In genomic region chr20:17391108-17391771, GRCh38 we compare ENCODE assay signal across 23 cellular contexts.
"Had no signal": no experiment of that assay in that cellular context is flagged by ENCODE, and none has a peak within 500 bp of the region (broad histone marks: within the 10 kb centered on the region; RNA-seq: fewer than 3 reads in every experiment).

No MANE protein-coding gene starts in this region.

- DNase-seq: activated CD4-positive, alpha-beta T cell treated with anti-CD3 and anti-CD28 coated beads for 1 hour; activated CD8-positive, alpha-beta memory T cell treated with anti-CD3 and anti-CD28 coated beads for 24 hours; activated gamma-delta T cell; activated T-cell treated with anti-CD3 and anti-CD28 coated beads, Interleukin-2, amount 50 U/mL, for 72 hours; cerebellar nuclear complex; cortex of kidney; erythroblast; foreskin melanocyte; glutamatergic neuron; hypothalamus; natural killer cell; spleen; stimulated activated CD8-positive, alpha-beta memory T cell treated with anti-CD3 and anti-CD28 coated beads, Interleukin-4, amount 100 ng/mL, for 48 hours; stimulated activated naive CD4-positive, alpha-beta T cell; upper lobe of right lung had no signal

- H3K4me1 ChIP-seq: ascending aorta, breast epithelium, spleen, upper lobe of right lung had no signal

- FAIRE-seq: endometrium, keratinocyte had no signal

- H3K4me3 ChIP-seq: ascending aorta, breast epithelium, lung, spleen, upper lobe of right lung had no signal

- H3K27ac ChIP-seq: ascending aorta, breast epithelium, neutrophil, spleen, upper lobe of right lung, VCaP had no signal

- ATAC-seq: activated T-cell treated with anti-CD3 and anti-CD28 coated beads, Interleukin-2, amount 50 U/mL, for 72 hours; natural killer cell; upper lobe of right lung had no signal

- H3K4me1 Mint-ChIP-seq: activated naive CD4-positive, alpha-beta T cell treated with anti-CD3 and anti-CD28 coated beads, Interleukin-2, amount 50 U/mL, for 24 hours; natural killer cell had no signal

- H3K9me3 Mint-ChIP-seq: activated naive CD4-positive, alpha-beta T cell treated with anti-CD3 and anti-CD28 coated beads, Interleukin-2, amount 50 U/mL, for 24 hours; activated T-cell treated with anti-CD3 and anti-CD28 coated beads, Interleukin-2, amount 50 U/mL, for 72 hours; natural killer cell had no signal

- H3K4me3 Mint-ChIP-seq: activated naive CD4-positive, alpha-beta T cell treated with anti-CD3 and anti-CD28 coated beads, Interleukin-2, amount 50 U/mL, for 24 hours; activated T-cell treated with anti-CD3 and anti-CD28 coated beads, Interleukin-2, amount 50 U/mL, for 72 hours; natural killer cell had no signal

- H3K36me3 ChIP-seq: ascending aorta, breast epithelium, neutrophil, spleen, upper lobe of right lung had no signal

- H3K9me3 ChIP-seq: ascending aorta, breast epithelium, neutrophil, spleen, upper lobe of right lung had no signal

- H3K27ac Mint-ChIP-seq: activated naive CD4-positive, alpha-beta T cell treated with anti-CD3 and anti-CD28 coated beads, Interleukin-2, amount 50 U/mL, for 24 hours; activated T-cell treated with anti-CD3 and anti-CD28 coated beads, Interleukin-2, amount 50 U/mL, for 72 hours; natural killer cell had no signal

- H3K36me3 Mint-ChIP-seq: activated naive CD4-positive, alpha-beta T cell treated with anti-CD3 and anti-CD28 coated beads, Interleukin-2, amount 50 U/mL, for 24 hours; natural killer cell had no signal

- H3K27me3 ChIP-seq: ascending aorta, neutrophil, spleen, upper lobe of right lung had no signal
